14 cellular contexts compared by ENCODE assay signal in genomic region chr11:83671295-83671694, GRCh38.
A peak's percentile ranks its signal among the peaks of the same experiment; 100 is the strongest.
DNase-seq lines count a peak whose midpoint lies in the region; ATAC-seq and TF ChIP-seq lines count a peak whose summit lies in the region.
"Had no signal": no experiment of that assay in that cellular context is flagged by ENCODE, and none has a peak within 500 bp of the region (broad histone marks: within the 10 kb centered on the region; RNA-seq: fewer than 3 reads in every experiment).

No MANE protein-coding gene starts in this region.

- TF ChIP-seq CTCF in osteoblast (IDR thresholded peaks at IDR 0.05; ENCODE audit: extremely low read depth, low read depth, low read length) = peak; percentile 34
- no peak for TF ChIP-seq CTCF in ovary (IDR thresholded peaks at IDR 0.05)
- TF ChIP-seq CTCF in prostate gland (IDR thresholded peaks at IDR 0.05) = no peak

- H3K4me3 ChIP-seq in osteoblast (ENCODE audit: insufficient read depth, low read length) (no peak overlapping the region), right cardiac atrium (ENCODE audit: low read length) (no peak overlapping the region), ovary (no peak overlapping the region), prostate gland (no peak overlapping the region)
- H3K4me3 ChIP-seq: upper lobe of left lung had no signal

- TF ChIP-seq EP300 in ovary (IDR thresholded peaks at IDR 0.05) = no peak

- DNase-seq in NCI-H748 (lab: John Stamatoyannopoulos, UW; ENCODE audit: unreplicated experiment) (peak; percentile 19), NCI-H748 treated with DMSO at 0.1 percent for 48 hours (lab: John Stamatoyannopoulos, UW) (no peak), NAMALWA (ENCODE audit: low spot score) (peak; percentile 13), cerebellum (ENCODE audit: low spot score) (peak; percentile 17), osteoblast (ENCODE audit: insufficient read length, low spot score, missing footprints) (no peak), right cardiac atrium (no peak), ovary (no peak), prostate gland (ENCODE audit: low spot score) (no peak)
- DNase-seq: GOT3, MM.1S, natural killer cell, NCI-H226, SHP77 treated with DMSO at 0.1 percent for 48 hours, upper lobe of left lung had no signal

- H3K4me2 ChIP-seq in osteoblast (ENCODE audit: insufficient read depth, low read length) = no peak overlapping the region

- no peak for ATAC-seq in right cardiac atrium
- ATAC-seq: natural killer cell had no signal

- TF ChIP-seq POLR2A in ovary (IDR thresholded peaks at IDR 0.05) (no peak), prostate gland (IDR thresholded peaks at IDR 0.05) (no peak)

- H2AFZ ChIP-seq in osteoblast (ENCODE audit: low read length) = no peak overlapping the region

- H3K27ac ChIP-seq in osteoblast (ENCODE audit: low read depth, low read length) (no peak overlapping the region), right cardiac atrium (ENCODE audit: low read length) (no peak overlapping the region), ovary (no peak overlapping the region), prostate gland (no peak overlapping the region)
- H3K27ac ChIP-seq: upper lobe of left lung had no signal

- intact Hi-C loops in right cardiac atrium (cut with DNase I) (no loop called here), ovary (cut with DNase I) (no loop called here), prostate gland (cut with DNase I) (no loop called here)

- no peaks in the 10 kb centered on the region for H3K79me2 ChIP-seq in osteoblast (ENCODE audit: insufficient read depth, low read length)

- no peaks in the 10 kb centered on the region for H3K36me3 ChIP-seq in osteoblast (ENCODE audit: insufficient read depth, low read length)
- no peaks in the 10 kb centered on the region for H3K36me3 ChIP-seq in ovary
- no peaks in the 10 kb centered on the region for H3K36me3 ChIP-seq in prostate gland
- H3K36me3 ChIP-seq: upper lobe of left lung had no signal

- H3K4me1 ChIP-seq in osteoblast (ENCODE audit: insufficient read depth, low read length) (no peaks in the 10 kb centered on the region), right cardiac atrium (ENCODE audit: control insufficient read depth, insufficient read depth, low read length) (no peaks in the 10 kb centered on the region), ovary (ENCODE audit: insufficient read depth) (no peaks in the 10 kb centered on the region), prostate gland (replicated peaks) (no peaks in the 10 kb centered on the region)
- H3K4me1 ChIP-seq: upper lobe of left lung had no signal

- H4K20me1 ChIP-seq in osteoblast (ENCODE audit: insufficient read depth, low read length) = no peaks in the 10 kb centered on the region

- WGBS in right cardiac atrium = 86% methylated on average over 2 of the region's 2 CpGs
- 85 to 94% (median 91%) methylated on average over 2 of the region's 2 CpGs for WGBS in ovary, 3 donors
- WGBS in prostate gland = 91% methylated on average over 2 of the region's 2 CpGs

- no peaks in the 10 kb centered on the region for H3K9me3 ChIP-seq in osteoblast (ENCODE audit: low read depth, low read length)
- H3K9me3 ChIP-seq in right cardiac atrium (ENCODE audit: control insufficient read depth, low read length) = no peaks in the 10 kb centered on the region
- no peaks in the 10 kb centered on the region for H3K9me3 ChIP-seq in ovary
- no peaks in the 10 kb centered on the region for H3K9me3 ChIP-seq in prostate gland
- H3K9me3 ChIP-seq: upper lobe of left lung had no signal

- no peaks in the 10 kb centered on the region for H3K27me3 ChIP-seq in osteoblast (ENCODE audit: insufficient read depth, low read length)
- H3K27me3 ChIP-seq in right cardiac atrium (ENCODE audit: control insufficient read depth, insufficient read depth) = no peaks in the 10 kb centered on the region
- no peaks in the 10 kb centered on the region for H3K27me3 ChIP-seq in ovary
- H3K27me3 ChIP-seq in prostate gland (replicated peaks; ENCODE audit: insufficient read depth) = no peaks in the 10 kb centered on the region
- H3K27me3 ChIP-seq: upper lobe of left lung had no signal

Comparison
In these comparisons a context has a peak if more than half of its experiments do, and no peak if none do; other contexts are left out.
1. DNase-seq: peak in NCI-H748 (single experiment), NAMALWA (single experiment) and cerebellum (single experiment); none in NCI-H748 treated with DMSO at 0.1 percent for 48 hours (single experiment), osteoblast (single experiment), right cardiac atrium (0 of 3), ovary (0 of 5) and prostate gland (single experiment).